Comparison of ENCODE assay signal across 1 cellular context in the genomic region with DNA sequence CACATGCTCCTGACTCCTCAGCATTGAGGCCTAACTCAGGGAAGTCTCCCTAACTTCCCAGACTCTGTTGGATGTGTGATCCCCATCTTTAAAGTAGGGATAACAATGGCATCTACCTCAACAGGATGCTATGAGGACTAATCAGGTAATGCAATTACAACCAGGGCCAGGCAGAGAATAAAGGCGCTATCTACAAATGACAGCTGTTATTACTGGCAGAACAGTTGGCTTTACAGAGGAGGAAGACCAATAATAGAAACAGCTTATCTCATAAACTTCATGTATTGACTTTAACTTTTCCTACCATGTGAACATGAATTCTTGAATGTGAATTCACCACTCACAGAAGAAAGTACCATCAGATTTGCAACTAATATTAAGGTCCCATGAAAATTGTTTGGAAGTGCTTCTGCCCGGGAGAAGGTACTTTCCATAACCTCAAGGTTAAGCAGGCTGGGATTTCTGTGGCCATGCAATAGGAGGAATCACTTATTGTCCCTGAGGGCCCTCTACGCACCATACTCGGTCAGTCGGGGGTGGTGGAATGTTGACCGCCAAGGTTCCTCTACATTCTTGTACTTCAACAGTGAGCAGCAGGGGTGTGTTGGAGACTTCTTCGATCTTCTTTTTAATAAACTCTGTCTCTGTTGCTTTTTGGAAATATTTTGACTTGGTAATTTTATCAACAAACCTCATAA.
TF ChIP-seq lines count a peak whose summit lies in the region.

No MANE protein-coding gene starts in this region.

TF ChIP-seq in endothelial cell of umbilical vein, 7 proteins besides CTCF, POLR2A, EP300 and RAD21 (continued from another document):
- TF ChIP-seq POLR2AphosphoS5 (IDR thresholded peaks at IDR 0.05; ENCODE audit: insufficient read depth, low read depth, low read length), result no peak
- no peak for TF ChIP-seq JUN (IDR thresholded peaks at IDR 0.05; ENCODE audit: borderline replicate concordance, insufficient read depth, insufficient read length, low read depth)
- TF ChIP-seq EZH2 (IDR thresholded peaks at IDR 0.05; ENCODE audit: borderline replicate concordance, low read depth, low read length, severe bottlenecking), result no peak
